In genomic region chr3:195736866-195737490, GRCh38 we compare ENCODE assay signal across 19 cellular contexts. TPM values are rescaled to one million over a fixed set of nuclear protein-coding genes. Genes with fewer than 3 reads are reported as not detected.
A peak's percentile ranks its signal among the peaks of the same experiment; 100 is the strongest.
DNase-seq lines count a peak whose midpoint lies in the region; ATAC-seq, FAIRE-seq and TF ChIP-seq lines count a peak whose summit lies in the region.
"Had no signal": no experiment of that assay in that cellular context is flagged by ENCODE, and none has a peak within 500 bp of the region (broad histone marks: within the 10 kb centered on the region; RNA-seq: fewer than 3 reads in every experiment).

No MANE protein-coding gene starts in this region.

- H3K4me1 ChIP-seq in OCI-LY1 (ENCODE audit: insufficient read depth, low read length, severe bottlenecking) (no peaks in the 10 kb centered on the region), lower lobe of right lung (peaks cover 6% of the 10 kb centered on the region)
- H3K4me1 ChIP-seq: Peyer's patch, SJCRH30 had no signal

- no peaks in the 10 kb centered on the region for H3K79me2 ChIP-seq in OCI-LY1 (ENCODE audit: insufficient read depth, low read length)

- H3K27ac ChIP-seq in OCI-LY1 (ENCODE audit: low read depth, low read length, poor library complexity, severe bottlenecking) (no peak overlapping the region), lower lobe of right lung (no peak overlapping the region)
- H3K27ac ChIP-seq: GM23248, Peyer's patch, SJCRH30 had no signal

- intact Hi-C loops in lower lobe of right lung (cut with DNase I), result no loop called here

- DNase-seq in D341Med (ENCODE audit: low spot score), result peak; percentile 31
- DNase-seq in GM18507 (ENCODE audit: extremely low spot score, insufficient read length, low read depth), result no peak
- peak; percentile 36 for DNase-seq in lower lobe of right lung
- DNase-seq in SHP77 treated with DMSO at 0.1 percent for 48 hours (lab: John Stamatoyannopoulos, UW), result no peak
- DNase-seq in T-helper 9 cell, result no peak
- DNase-seq: CD4-positive, CD25-positive, alpha-beta regulatory T cell; DMS79; GM23248; Kasumi-1; NCI-H1092; NCI-H1436; NCI-H1930; NCI-H510A; Peyer's patch; SJCRH30; SW 1271 had no signal

- H3K4me2 ChIP-seq in OCI-LY1 (ENCODE audit: low read length), result no peak overlapping the region

- peak; percentile 15 for FAIRE-seq in GM18507 (lab: Jason Lieb, UNC)

- H3F3A ChIP-seq in OCI-LY1 (ENCODE audit: insufficient read depth, low read length), result no peaks in the 10 kb centered on the region

- H3K9me3 ChIP-seq in OCI-LY1 (ENCODE audit: low read length) (no peaks in the 10 kb centered on the region), lower lobe of right lung (no peaks in the 10 kb centered on the region)
- H3K9me3 ChIP-seq: Peyer's patch, SJCRH30 had no signal

- H4K20me1 ChIP-seq in OCI-LY1 (ENCODE audit: insufficient read depth, low read length), result no peaks in the 10 kb centered on the region

- no peak overlapping the region for H2AFZ ChIP-seq in OCI-LY1 (ENCODE audit: low read length)
- H2AFZ ChIP-seq: GM23248 had no signal

- H3K9me2 ChIP-seq in OCI-LY1 (ENCODE audit: low read depth, low read length), result no peaks in the 10 kb centered on the region

- H3K27me3 ChIP-seq in OCI-LY1 (ENCODE audit: insufficient read depth, low read length) (peaks cover 22% of the 10 kb centered on the region), lower lobe of right lung (ENCODE audit: low read depth) (no peaks in the 10 kb centered on the region)
- H3K27me3 ChIP-seq: Peyer's patch, SJCRH30 had no signal

- H3K36me3 ChIP-seq in OCI-LY1 (ENCODE audit: insufficient read depth, low read length), result no peaks in the 10 kb centered on the region
- peaks cover 37% of the 10 kb centered on the region for H3K36me3 ChIP-seq in lower lobe of right lung
- H3K36me3 ChIP-seq: SJCRH30 had no signal

- H3K4me3 ChIP-seq in OCI-LY1 (ENCODE audit: low read depth, low read length, poor library complexity, severe bottlenecking), result no peak overlapping the region
- no peak overlapping the region for H3K4me3 ChIP-seq in lower lobe of right lung
- H3K4me3 ChIP-seq: GM23248, Peyer's patch, SJCRH30 had no signal

- ATAC-seq in lower lobe of right lung (peak in 1 of 2 donors; percentile 25), HG02588 (IDR thresholded peaks at IDR 0.05; ENCODE audit: unreplicated experiment) (no peak)
- ATAC-seq: HCT116 had no signal

- TF ChIP-seq CTCF in OCI-LY1 (IDR thresholded peaks at IDR 0.05; ENCODE audit: low read length) (peak; percentile 28; the same call in 1 of the 2 replicates), lower lobe of right lung (IDR thresholded peaks at IDR 0.05) (no peak)

- H3K9ac ChIP-seq in OCI-LY1 (ENCODE audit: low read length), result no peak overlapping the region
- H3K9ac ChIP-seq: GM23248 had no signal

RNA-seq across cellular contexts. Expression of gene MUC20, which starts 16.2 kb away (rescaled TPM):
- 14.3 TPM for total RNA-seq in lower lobe of right lung
- total RNA-seq: GM23248, SJCRH30 had no signal

Comparison
In these comparisons a context has a peak if more than half of its experiments do, and no peak if none do; other contexts are left out.
1. DNase-seq: peak in D341Med (single experiment) and lower lobe of right lung (single experiment); none in GM18507 (single experiment), SHP77 treated with DMSO at 0.1 percent for 48 hours (single experiment) and T-helper 9 cell (single experiment).